27 cellular contexts compared by ENCODE assay signal in genomic region chr4:159884989-159885388, GRCh38.
"Had no signal": no experiment of that assay in that cellular context is flagged by ENCODE, and none has a peak within 500 bp of the region (broad histone marks: within the 10 kb centered on the region; RNA-seq: fewer than 3 reads in every experiment).

No MANE protein-coding gene starts in this region.

- DNase-seq: colonic mucosa; cortex of kidney; dermis blood vessel endothelial cell; dorsolateral prefrontal cortex; effector CD4-positive, alpha-beta T cell; effector CD8-positive, alpha-beta T cell; effector memory CD4-positive, alpha-beta T cell; effector memory CD8-positive, alpha-beta T cell; endodermal cell; erythroblast; esophagus squamous epithelium; foreskin fibroblast; foreskin keratinocyte; foreskin melanocyte; gastrocnemius medialis; glutamatergic neuron; head of caudate nucleus; heart left ventricle; heart right ventricle had no signal

- ATAC-seq: effector memory CD8-positive, alpha-beta T cell; esophagus mucosa; foreskin keratinocyte; gastrocnemius medialis; gastroesophageal sphincter; heart left ventricle; heart right ventricle had no signal

- H3K4me1 ChIP-seq: colonic mucosa, esophagus muscularis mucosa, esophagus squamous epithelium, foreskin keratinocyte, gastrocnemius medialis, gastroesophageal sphincter, heart left ventricle, heart right ventricle had no signal

- H3K4me3 ChIP-seq: colonic mucosa, coronary artery, dorsolateral prefrontal cortex, esophagus muscularis mucosa, esophagus squamous epithelium, gastrocnemius medialis, gastroesophageal sphincter, heart left ventricle, heart right ventricle had no signal

- H3K27me3 ChIP-seq: colonic mucosa, dorsolateral prefrontal cortex, esophagus muscularis mucosa, esophagus squamous epithelium, foreskin keratinocyte, gastrocnemius medialis, gastroesophageal sphincter, heart left ventricle, heart right ventricle had no signal

- H3K27ac ChIP-seq: colonic mucosa, coronary artery, dorsolateral prefrontal cortex, epithelial cell of prostate, esophagus muscularis mucosa, esophagus squamous epithelium, foreskin keratinocyte, gastrocnemius medialis, gastroesophageal sphincter, heart left ventricle, heart right ventricle had no signal

- H3K9me3 ChIP-seq: colonic mucosa, esophagus muscularis mucosa, esophagus squamous epithelium, gastrocnemius medialis, gastroesophageal sphincter, heart left ventricle had no signal

- H3K36me3 ChIP-seq: colonic mucosa, esophagus muscularis mucosa, esophagus squamous epithelium, gastrocnemius medialis, gastroesophageal sphincter, heart left ventricle, heart right ventricle had no signal

- FAIRE-seq: colon, endometrium, endothelial cell of umbilical vein had no signal
